ENCODE assay signal across 9 cellular contexts in genomic region chr12:93536766-93537515, GRCh38. TPM values are rescaled to one million over a fixed set of nuclear protein-coding genes. Genes with fewer than 3 reads are reported as not detected.
DNase-seq lines count a peak whose midpoint lies in the region; ATAC-seq and TF ChIP-seq lines count a peak whose summit lies in the region.
"Had no signal": no experiment of that assay in that cellular context is flagged by ENCODE, and none has a peak within 500 bp of the region (broad histone marks: within the 10 kb centered on the region; RNA-seq: fewer than 3 reads in every experiment).

No MANE protein-coding gene starts in this region.

- no peak overlapping the region for H3K9ac ChIP-seq in OCI-LY3 (ENCODE audit: low read length)

- TF ChIP-seq CTCF in OCI-LY3 (IDR thresholded peaks at IDR 0.05; ENCODE audit: low read depth, low read length) (no peak), CD14-positive monocyte (IDR thresholded peaks at IDR 0.05) (no peak)

- H3K9me3 Mint-ChIP-seq in CD14-positive monocyte: no peaks in the 10 kb centered on the region
- H3K9me3 Mint-ChIP-seq: neural crest cell had no signal

- H3K27ac ChIP-seq in OCI-LY3 (ENCODE audit: low read length): no peak overlapping the region; the same call in 1 of the 2 replicates

- H3K27ac Mint-ChIP-seq in CD14-positive monocyte: no peak overlapping the region

- no peak overlapping the region for H3K4me3 ChIP-seq in OCI-LY3 (ENCODE audit: low read length)

- H3K4me1 Mint-ChIP-seq in CD14-positive monocyte: peaks cover under 1% of the 10 kb centered on the region
- H3K4me1 Mint-ChIP-seq: neural crest cell had no signal

- ATAC-seq in GM18873 (IDR thresholded peaks at IDR 0.05; ENCODE audit: low FRiP score, unreplicated experiment): peak; percentile 79
- ATAC-seq in HG02610 (IDR thresholded peaks at IDR 0.05; ENCODE audit: unreplicated experiment): peak; percentile 82
- no peak for ATAC-seq in left colon

- H4K20me1 ChIP-seq in OCI-LY3 (ENCODE audit: insufficient read depth, low read length): no peaks in the 10 kb centered on the region

- no peaks in the 10 kb centered on the region for H3K36me3 ChIP-seq in OCI-LY3 (replicated peaks; ENCODE audit: low read depth, low read length)

- H3K4me2 ChIP-seq in OCI-LY3 (ENCODE audit: low read length): peak overlapping the region; percentile 15; the same call in 1 of the 2 replicates

- intact Hi-C loops in left colon (cut with DNase I, micrococcal nuclease): no loop called here
- intact Hi-C loops in CD14-positive monocyte (cut with micrococcal nuclease): no loop called here

- H2AFZ ChIP-seq in OCI-LY3 (ENCODE audit: low read depth, low read length): 0 out of 2 replicates have a peak overlapping the region, but pooled peaks have one; percentile 3

- no peaks in the 10 kb centered on the region for H3K36me3 Mint-ChIP-seq in CD14-positive monocyte

- H3K27me3 ChIP-seq in OCI-LY3 (ENCODE audit: low read depth, low read length): no peaks in the 10 kb centered on the region

- peak; percentile 2 for DNase-seq in pons (ENCODE audit: low spot score)
- no peak for DNase-seq in NCI-H526 (lab: John Stamatoyannopoulos, UW)
- DNase-seq in left colon: no peak
- DNase-seq in NCI-H2196 treated with DMSO at 0.1 percent for 48 hours (lab: John Stamatoyannopoulos, UW; ENCODE audit: unreplicated experiment): no peak
- DNase-seq in CD14-positive monocyte (ENCODE audit: low spot score): no peak

- peaks cover 0 to 5% (median 2%) of the 10 kb centered on the region in 3 donors for H3K27me3 Mint-ChIP-seq in CD14-positive monocyte (ENCODE audit: low read depth in 3 of 3)

- H3K4me3 Mint-ChIP-seq in CD14-positive monocyte: no peak overlapping the region
- H3K4me3 Mint-ChIP-seq: neural crest cell had no signal

- peaks cover 16% of the 10 kb centered on the region for H3K4me1 ChIP-seq in OCI-LY3 (ENCODE audit: low read length)

- no peaks in the 10 kb centered on the region for H3K79me2 ChIP-seq in OCI-LY3 (ENCODE audit: low read length)

- H3K9me3 ChIP-seq in OCI-LY3 (ENCODE audit: insufficient read depth, low read length): no peaks in the 10 kb centered on the region

RNA-seq across cellular contexts. Expression of gene SOCS2, which starts 35.5 kb away (rescaled TPM):
- 10 to 100 TPM; 19.5 to 27.9 TPM for total RNA-seq in left colon
- under 1 TPM; 0.18 to 0.22 TPM for polyA plus RNA-seq in CD14-positive monocyte
